Comparison of ENCODE assay signal across 12 cellular contexts in genomic region chr12:53474819-53475218, GRCh38. TPM values are rescaled to one million over a fixed set of nuclear protein-coding genes. Genes with fewer than 3 reads are reported as not detected.
DNase-seq lines count a peak whose midpoint lies in the region; FAIRE-seq and TF ChIP-seq lines count a peak whose summit lies in the region.
"Had no signal": no experiment of that assay in that cellular context is flagged by ENCODE, and none has a peak within 500 bp of the region (broad histone marks: within the 10 kb centered on the region; RNA-seq: fewer than 3 reads in every experiment).

No MANE protein-coding gene starts in this region.

- H3K79me2 ChIP-seq in astrocyte (ENCODE audit: insufficient read depth, low read length) = peaks cover 86% of the 10 kb centered on the region

- peak overlapping the region; percentile 12 for H3K9ac ChIP-seq in astrocyte (ENCODE audit: low read length)

- DNase-seq in CD1c-positive myeloid dendritic cell (ENCODE audit: extremely low spot score) (peak; percentile 37), HFFc6 (no peak), astrocyte (ENCODE audit: low read depth) (no peak), nephron progenitor cell (no peak), HTR-8/SVneo (ENCODE audit: insufficient read length, low spot score) (no peak), GM12891 (ENCODE audit: insufficient read length, low spot score) (no peak), midbrain (lab: John Stamatoyannopoulos, UW) (no peak)
- DNase-seq: COR-L47, NCI-H1105 treated with DMSO at 0.1 percent for 48 hours, NCI-H69, occipital lobe had no signal

- H2AFZ ChIP-seq in astrocyte (ENCODE audit: low read depth, low read length) = no peak overlapping the region

- peaks cover 5% of the 10 kb centered on the region for H3K4me1 ChIP-seq in astrocyte (ENCODE audit: insufficient read depth, low read length)

- peaks cover 96% of the 10 kb centered on the region for H4K20me1 ChIP-seq in astrocyte (ENCODE audit: insufficient read depth, low read length)

- H3K4me2 ChIP-seq in astrocyte (ENCODE audit: low read length) = no peak overlapping the region

- H3K9me3 Mint-ChIP-seq in HFFc6 = no peaks in the 10 kb centered on the region
- no peaks in the 10 kb centered on the region for H3K9me3 Mint-ChIP-seq in astrocyte (ENCODE audit: unreplicated experiment)
- H3K9me3 Mint-ChIP-seq in nephron progenitor cell = no peaks in the 10 kb centered on the region

- no peaks in the 10 kb centered on the region for H3K9me3 ChIP-seq in astrocyte (ENCODE audit: insufficient read depth, low read depth, low read length)

- no peak for TF ChIP-seq POLR2A in GM12891 (IDR thresholded peaks at IDR 0.05; ENCODE audit: low read depth, low read length)

- peak overlapping the region; percentile 4 for H3K27ac ChIP-seq in astrocyte (ENCODE audit: low read depth, low read length)

- peaks cover 66% of the 10 kb centered on the region for H3K36me3 Mint-ChIP-seq in HFFc6 (ENCODE audit: low read depth)
- H3K36me3 Mint-ChIP-seq in astrocyte (ENCODE audit: low read depth, unreplicated experiment) = peaks cover 30% of the 10 kb centered on the region
- peaks cover 79% of the 10 kb centered on the region for H3K36me3 Mint-ChIP-seq in nephron progenitor cell (ENCODE audit: low read depth)

- H3K4me1 Mint-ChIP-seq in HFFc6 (ENCODE audit: low read depth) (peaks cover 79% of the 10 kb centered on the region), astrocyte (ENCODE audit: low read depth, unreplicated experiment) (peaks cover 43% of the 10 kb centered on the region), nephron progenitor cell (peaks cover 49% of the 10 kb centered on the region)

- H3K4me3 Mint-ChIP-seq in HFFc6 (no peak overlapping the region), astrocyte (ENCODE audit: unreplicated experiment) (peak overlapping the region; percentile 70), nephron progenitor cell (no peak overlapping the region)

- TF ChIP-seq CTCF in HFFc6 (IDR thresholded peaks at IDR 0.05) (no peak), astrocyte (IDR thresholded peaks at IDR 0.05; ENCODE audit: insufficient read depth, low read depth, low read length) (no peak), nephron progenitor cell (IDR thresholded peaks at IDR 0.05) (no peak)

- no peak overlapping the region for H3K4me3 ChIP-seq in astrocyte (ENCODE audit: insufficient read depth, low read depth, low read length)

- H3K27me3 ChIP-seq in astrocyte (ENCODE audit: insufficient read depth, low read length) = no peaks in the 10 kb centered on the region

- H3K27ac Mint-ChIP-seq in HFFc6 (peak overlapping the region; percentile 60), astrocyte (ENCODE audit: unreplicated experiment) (peak overlapping the region; percentile 75), nephron progenitor cell (peak overlapping the region; percentile 86)

- H3K27me3 Mint-ChIP-seq in HFFc6 (ENCODE audit: insufficient read depth) = peaks cover 16% of the 10 kb centered on the region
- no peaks in the 10 kb centered on the region for H3K27me3 Mint-ChIP-seq in astrocyte (ENCODE audit: low read depth, unreplicated experiment)
- H3K27me3 Mint-ChIP-seq in nephron progenitor cell (ENCODE audit: low read depth, poor library complexity) = no peaks in the 10 kb centered on the region

- no peak for FAIRE-seq in astrocyte (lab: Jason Lieb, UNC)
- no peak for FAIRE-seq in HTR-8/SVneo (lab: Jason Lieb, UNC)
- no peak for FAIRE-seq in GM12891 (lab: Jason Lieb, UNC)

- H3K36me3 ChIP-seq in astrocyte (ENCODE audit: insufficient read depth, low read length) = peaks cover 83% of the 10 kb centered on the region

TF ChIP-seq in GM12891, 5 proteins besides CTCF, POLR2A, EP300 and RAD21:
- TF ChIP-seq PAX5 (IDR thresholded peaks at IDR 0.05; ENCODE audit: insufficient read depth, low read length, severe bottlenecking) = no peak
- no peak for TF ChIP-seq SPI1 (IDR thresholded peaks at IDR 0.05; ENCODE audit: low read depth, low read length)
- no peak for TF ChIP-seq TAF1 (IDR thresholded peaks at IDR 0.05; ENCODE audit: low read depth, low read length)
- no peak for TF ChIP-seq POLR2AphosphoS5 (IDR thresholded peaks at IDR 0.05; ENCODE audit: low read depth, low read length)
- TF ChIP-seq POU2F2 (IDR thresholded peaks at IDR 0.05; ENCODE audit: low read depth, low read length) = no peak

RNA-seq across cellular contexts. Expression of gene PCBP2, which starts 22.9 kb away (rescaled TPM):
- 100 to 1,000 TPM; 763 to 969 (median 874) TPM for total RNA-seq in HFFc6 (2021; fragmentation: NEBNext Ultra II Directional; extraction: Animal tissue kit (Norgen Biotek cat#: 25700))
- 708 and 733 TPM in 2 replicates for total RNA-seq in astrocyte
- 546 TPM for polyA plus RNA-seq in GM12891 (2012; ENCODE audit: low read depth, missing spikeins)

RNA-seq across cellular contexts. Expression of gene MAP3K12, which starts 24.4 kb away (rescaled TPM):
- total RNA-seq in HFFc6 (2021; fragmentation: NEBNext Ultra II Directional; extraction: Animal tissue kit (Norgen Biotek cat#: 25700)) = 10 to 100 TPM; 21.2 to 26.5 (median 23.5) TPM
- total RNA-seq in astrocyte = 11.1 and 13.1 TPM in 2 replicates
- polyA plus RNA-seq in GM12891 (2012; ENCODE audit: low read depth, missing spikeins) = 12.2 TPM

RNA-seq across cellular contexts. Expression of gene TARBP2, which starts 26.3 kb away (rescaled TPM):
- total RNA-seq in HFFc6 (2021; fragmentation: NEBNext Ultra II Directional; extraction: Animal tissue kit (Norgen Biotek cat#: 25700)) = 10 to 100 TPM; 35.1 to 41.7 (median 37.1) TPM
- 40.4 and 51.1 TPM in 2 replicates for total RNA-seq in astrocyte
- polyA plus RNA-seq in GM12891 (2012; ENCODE audit: low read depth, missing spikeins) = 28.3 TPM

RNA-seq across cellular contexts. Expression of gene NPFF, which starts 32.5 kb away (rescaled TPM):
- not detected for total RNA-seq in HFFc6 (2021; fragmentation: NEBNext Ultra II Directional; extraction: Animal tissue kit (Norgen Biotek cat#: 25700))
- 0.82 TPM in 1 of 2 replicates, not detected in the other for total RNA-seq in astrocyte
- polyA plus RNA-seq in GM12891 (2012; ENCODE audit: low read depth, missing spikeins) = 0.31 TPM
- total RNA-seq: liver, occipital lobe had no signal
- polyA plus RNA-seq: liver had no signal

RNA-seq across cellular contexts. Expression of gene PRR13, which starts 33.3 kb away (rescaled TPM):
- 100 to 1,000 TPM; 122 to 188 (median 165) TPM for total RNA-seq in HFFc6 (2021; fragmentation: NEBNext Ultra II Directional; extraction: Animal tissue kit (Norgen Biotek cat#: 25700))
- 159 and 190 TPM in 2 replicates for total RNA-seq in astrocyte
- polyA plus RNA-seq in GM12891 (2012; ENCODE audit: low read depth, missing spikeins) = 315 TPM
